In genomic region chr12:572532-572899, GRCh38 we compare ENCODE assay signal across 11 cellular contexts.
DNase-seq lines count a peak whose midpoint lies in the region; ATAC-seq, FAIRE-seq and TF ChIP-seq lines count a peak whose summit lies in the region.
"Had no signal": no experiment of that assay in that cellular context is flagged by ENCODE, and none has a peak within 500 bp of the region (broad histone marks: within the 10 kb centered on the region; RNA-seq: fewer than 3 reads in every experiment).

No MANE protein-coding gene starts in this region.

- WGBS in HepG2 (ENCODE audit: low lambda C conversion rate): 41% methylated on average over 2 of the region's 3 CpGs
- WGBS in right lobe of liver (ENCODE audit: insufficient coverage, low coverage, low lambda C conversion rate, missing lambda C conversion rate): 81% methylated on average over 2 of the region's 3 CpGs
- 64 to 74% (median 71%) methylated on average over 3 of the region's 3 CpGs for WGBS in adrenal gland, 4 donors
- WGBS in mesodermal cell (ENCODE audit: insufficient coverage in 2 of 2), 2 experiments: 89% methylated on average over 3 of the region's 3 CpGs

- POLR2A ChIA-PET in HepG2 (lab: Yijun Ruan, JAX): interaction anchor here (1.0 to 2.9 kb wide), 5 partner anchors 11 to 183 kb away, joined by 3 to 22 read pairs (median 8); partner anchors contain the start of genes KDM5A and WNK1

- intact Hi-C loops in HepG2 (cut with micrococcal nuclease; ENCODE audit: unreplicated experiment) (loop anchor here (10.0 kb wide), 2 partner anchors 72 to 1032 kb away; no protein-coding TSS in a partner anchor), right lobe of liver (cut with DNase I) (loop anchor here in 1 of 2 donors (5.0 kb wide), 1 partner anchor 180 kb away; the partner anchor contains the start of gene WNK1), adrenal gland (cut with DNase I) (loop anchor here (5.0 to 10.0 kb wide), 2 partner anchors 72 to 180 kb away; partner anchors contain the start of gene WNK1 (in 1 of the 2))

- H3K79me2 ChIP-seq in HepG2 (ENCODE audit: insufficient read depth, low read length): no peaks in the 10 kb centered on the region

- TF ChIP-seq RAD21 in HepG2 (CRISPR knock-in tag; IDR thresholded peaks at IDR 0.05): no peak

- TF ChIP-seq POLR2A in HepG2 (IDR thresholded peaks at IDR 0.05; ENCODE audit: insufficient read depth in 1 of 2, low read depth in 2 of 2, low read length in 2 of 2) (no peak), right lobe of liver (IDR thresholded peaks at IDR 0.05) (no peak), adrenal gland (IDR thresholded peaks at IDR 0.05) (no peak)

- CTCF ChIA-PET in HepG2 (lab: Yijun Ruan, JAX; ENCODE audit: low intra/inter-chr PET ratio, low total read pairs): no interaction called here

- TF ChIP-seq EP300 in HepG2 (IDR thresholded peaks at IDR 0.05; ENCODE audit: low read depth in 2 of 2, low read length in 2 of 2): no peak
- TF ChIP-seq EP300 in HepG2 (CRISPR knock-in tag; IDR thresholded peaks at IDR 0.05; ENCODE audit: borderline replicate concordance): 0 out of 2 replicates have a peak, but pooled peaks have one; percentile 15

- peak; percentile 27 for DNase-seq in HepG2 (ENCODE audit: low spot score)
- DNase-seq in right lobe of liver: no peak
- no peak for DNase-seq in adrenal gland
- DNase-seq in left lobe of liver (ENCODE audit: low spot score): no peak
- no peak for DNase-seq in T-helper 2 cell treated with Interferon-gamma antibody and Interleukin-4, amounts not matched to agents 5 μg/mL and 100 μg/mL, for 36 hours (ENCODE audit: low spot score)
- DNase-seq: activated CD4-positive, alpha-beta T cell treated with anti-CD3 and anti-CD28 coated beads, Interleukin-2, amount 10 ng/mL, durations not matched to agents 7 days and 5 days; NCI-H1048 had no signal

- H3K27ac Mint-ChIP-seq in T-helper 2 cell treated with Interferon-gamma antibody and Interleukin-4, amounts not matched to agents 5 μg/mL and 100 μg/mL, for 36 hours: no peak overlapping the region

- H3K4me1 Mint-ChIP-seq in T-helper 2 cell treated with Interferon-gamma antibody and Interleukin-4, amounts not matched to agents 5 μg/mL and 100 μg/mL, for 36 hours (ENCODE audit: low read depth): peaks cover 32% of the 10 kb centered on the region

- H3K4me1 ChIP-seq in HepG2 (ENCODE audit: insufficient read depth, low read length): peaks cover 75% of the 10 kb centered on the region
- peaks cover 0 to 41% (median 6%) of the 10 kb centered on the region in 4 donors for H3K4me1 ChIP-seq in right lobe of liver
- H3K4me1 ChIP-seq in adrenal gland (replicated peaks in 1 of 2): peaks cover 22 to 42% of the 10 kb centered on the region in 2 donors
- peaks cover 28% of the 10 kb centered on the region for H3K4me1 ChIP-seq in mesodermal cell (ENCODE audit: control insufficient read depth, insufficient read depth, low read length, poor library complexity, severe bottlenecking)

- in situ Hi-C loops in HepG2 (cut with HindIII; ENCODE audit: extremely low pct_ligation_motif_present, low pct_unique_long_range_greater_than_20kb): loop anchor here (5.0 to 25.0 kb wide), 4 partner anchors 180 to 1015 kb away; partner anchors contain the start of genes FBXL14 and WNK1

- H3K36me3 Mint-ChIP-seq in T-helper 2 cell treated with Interferon-gamma antibody and Interleukin-4, amounts not matched to agents 5 μg/mL and 100 μg/mL, for 36 hours (ENCODE audit: low read depth): peaks cover 6% of the 10 kb centered on the region

- BruUV-seq in HepG2 (replicated peaks; lab: Mats Ljungman, UMichigan): no TSS peak

- no peaks in the 10 kb centered on the region for H3K36me3 ChIP-seq in HepG2 (replicated peaks in 1 of 2; ENCODE audit: control insufficient read depth in 1 of 2, insufficient read depth in 2 of 2, low read length in 2 of 2)
- no peaks in the 10 kb centered on the region for H3K36me3 ChIP-seq in right lobe of liver
- no peaks in the 10 kb centered on the region for H3K36me3 ChIP-seq in adrenal gland (replicated peaks in 1 of 2)
- no peaks in the 10 kb centered on the region for H3K36me3 ChIP-seq in mesodermal cell (ENCODE audit: control insufficient read depth, insufficient read depth, low read length)

- H3K9me3 Mint-ChIP-seq in T-helper 2 cell treated with Interferon-gamma antibody and Interleukin-4, amounts not matched to agents 5 μg/mL and 100 μg/mL, for 36 hours: no peaks in the 10 kb centered on the region

- H3K4me3 Mint-ChIP-seq in T-helper 2 cell treated with Interferon-gamma antibody and Interleukin-4, amounts not matched to agents 5 μg/mL and 100 μg/mL, for 36 hours: no peak overlapping the region
- H3K4me3 Mint-ChIP-seq: activated CD4-positive, alpha-beta T cell treated with anti-CD3 and anti-CD28 coated beads, Interleukin-2, amount 10 ng/mL, durations not matched to agents 7 days and 5 days had no signal

- H3K4me2 ChIP-seq in HepG2 (ENCODE audit: low read depth, low read length): peak overlapping the region; percentile 98

- H3K9me3 ChIP-seq in HepG2 (ENCODE audit: low read length) (no peaks in the 10 kb centered on the region), right lobe of liver (no peaks in the 10 kb centered on the region), adrenal gland (replicated peaks in 1 of 3) (no peaks in the 10 kb centered on the region), mesodermal cell (ENCODE audit: control insufficient read depth, low read length) (no peaks in the 10 kb centered on the region)

- no peaks in the 10 kb centered on the region for H4K20me1 ChIP-seq in HepG2 (ENCODE audit: insufficient read depth, low read length)

- H3K9ac ChIP-seq in HepG2 (ENCODE audit: insufficient read depth, low read depth, low read length): peak overlapping the region; percentile 80

- H3K4me3 ChIP-seq in HepG2 (replicated peaks in 1 of 3; ENCODE audit: insufficient read depth in 1 of 3, low read depth in 2 of 3, low read length in 3 of 3) (peak overlapping the region in 2 of 3 experiments; percentile 73 to 80; a peak in 2 of 6 replicates), right lobe of liver (no peak overlapping the region), adrenal gland (no peak overlapping the region), mesodermal cell (ENCODE audit: extremely low read depth, insufficient read depth, low read length, poor library complexity, severe bottlenecking) (no peak overlapping the region)
- H3K4me3 ChIP-seq: GM12878 had no signal

- TF ChIP-seq CTCF in HepG2 (CRISPR knock-in tag; IDR thresholded peaks at IDR 0.05) (no peak), right lobe of liver (IDR thresholded peaks at IDR 0.05) (no peak), adrenal gland (IDR thresholded peaks at IDR 0.05) (no peak)

- no peak for ATAC-seq in HepG2
- no peak for ATAC-seq in right lobe of liver
- no peak for ATAC-seq in left lobe of liver
- no peak for ATAC-seq in HG02763 (IDR thresholded peaks at IDR 0.05; ENCODE audit: unreplicated experiment)
- no peak for ATAC-seq in GM21717 (IDR thresholded peaks at IDR 0.05; ENCODE audit: unreplicated experiment)
- ATAC-seq: GM12878 had no signal

- no peaks in the 10 kb centered on the region; a peak in 1 of 5 replicates for H3K27me3 ChIP-seq in HepG2 (ENCODE audit: control insufficient read depth in 1 of 2, insufficient read depth in 2 of 2, low read length in 2 of 2)
- H3K27me3 ChIP-seq in right lobe of liver: no peaks in the 10 kb centered on the region
- H3K27me3 ChIP-seq in adrenal gland: no peaks in the 10 kb centered on the region

- no peak overlapping the region for H2AFZ ChIP-seq in HepG2 (ENCODE audit: low read length)

- FAIRE-seq in HepG2 (lab: Jason Lieb, UNC): no peak
- FAIRE-seq: GM12878 had no signal

- H3K27ac ChIP-seq in HepG2 (ENCODE audit: extremely low read length, insufficient read depth, low read length) (peak overlapping the region; percentile 86), right lobe of liver (peak overlapping the region in 1 of 3 donors; percentile 90), adrenal gland (peak overlapping the region; percentile 84 to 97 (median 93)), mesodermal cell (ENCODE audit: low read depth, low read length, severe bottlenecking) (peak overlapping the region; percentile 92)

- H3K27me3 Mint-ChIP-seq in T-helper 2 cell treated with Interferon-gamma antibody and Interleukin-4, amounts not matched to agents 5 μg/mL and 100 μg/mL, for 36 hours (ENCODE audit: low read depth): no peaks in the 10 kb centered on the region
- H3K27me3 Mint-ChIP-seq: activated CD4-positive, alpha-beta T cell treated with anti-CD3 and anti-CD28 coated beads, Interleukin-2, amount 10 ng/mL, durations not matched to agents 7 days and 5 days had no signal

TF ChIP-seq in HepG2, 621 proteins besides CTCF, POLR2A, EP300 and RAD21 (continues in another document):
- TF ChIP-seq SMC3 (IDR thresholded peaks at IDR 0.05; ENCODE audit: low read length) (no peak), ZBTB37 (CRISPR knock-in tag; IDR thresholded peaks at IDR 0.05) (no peak), ZKSCAN1 (IDR thresholded peaks at IDR 0.05; ENCODE audit: low read length) (peak; percentile 85), KDM1A (CRISPR knock-in tag; IDR thresholded peaks at IDR 0.05) (peak; percentile 25; the same call in 1 of the 2 replicates), ZMYM3 (CRISPR knock-in tag; IDR thresholded peaks at IDR 0.05) (peak; percentile 67; the same call in 1 of the 2 replicates), TRIM22 (IDR thresholded peaks at IDR 0.05) (no peak), FOSL2 (CRISPR knock-in tag; IDR thresholded peaks at IDR 0.05) (peak; percentile 82), ZC3H4 (CRISPR knock-in tag; IDR thresholded peaks at IDR 0.05; ENCODE audit: borderline replicate concordance) (0 out of 2 replicates have a peak, but pooled peaks have one; percentile 2)

Comparison
In these comparisons a context has a peak if more than half of its experiments do, and no peak if none do; other contexts are left out.
1. H3K4me3 ChIP-seq: peak in HepG2 (2 of 3); none in right lobe of liver (0 of 3), adrenal gland (0 of 4) and mesodermal cell (single experiment).